15 cellular contexts compared by ENCODE assay signal in the genomic region with DNA sequence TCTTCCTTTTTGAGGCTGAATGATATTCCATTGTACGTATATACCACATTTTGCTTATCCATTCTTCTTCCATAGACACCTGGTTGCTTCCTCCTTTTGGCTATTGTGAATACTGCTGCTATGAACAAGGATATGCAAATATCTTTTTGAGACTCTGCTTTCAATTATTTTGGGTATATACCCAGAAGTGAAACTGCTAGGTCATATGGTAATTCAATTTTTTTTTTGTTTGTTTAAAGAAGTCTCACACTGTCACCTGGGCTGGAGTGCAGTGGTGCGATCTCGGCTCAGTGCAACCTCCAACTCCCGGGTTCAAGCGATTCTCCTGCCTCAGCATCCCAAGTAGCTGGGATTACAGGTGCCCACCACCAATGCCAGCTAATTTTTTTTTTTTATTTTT.
DNase-seq lines count a peak whose midpoint lies in the region; ATAC-seq and TF ChIP-seq lines count a peak whose summit lies in the region.
"Had no signal": no experiment of that assay in that cellular context is flagged by ENCODE, and none has a peak within 500 bp of the region (broad histone marks: within the 10 kb centered on the region; RNA-seq: fewer than 3 reads in every experiment).

No MANE protein-coding gene starts in this region.

- TF ChIP-seq POLR2A in spleen (IDR thresholded peaks at IDR 0.05), result no peak

- H3K36me3 ChIP-seq in spleen, result peaks cover 0 to 76% (median 22%) of the 10 kb centered on the region in 6 donors
- peaks cover 0 to 15% of the 10 kb centered on the region in 2 donors for H3K36me3 ChIP-seq in psoas muscle (ENCODE audit: insufficient read depth in 1 of 2, low read depth in 1 of 2)

- H3K4me3 Mint-ChIP-seq in HFFc6 (no peak overlapping the region), WTC11 (no peak overlapping the region)
- H3K4me3 Mint-ChIP-seq: naive thymus-derived CD8-positive, alpha-beta T cell had no signal

- H3K4me1 ChIP-seq in spleen (peaks cover 6 to 49% (median 17%) of the 10 kb centered on the region in 6 donors), psoas muscle (peaks cover 25% of the 10 kb centered on the region)

- no peak for DNase-seq in HFFc6
- DNase-seq in spleen, result no peak
- no peak for DNase-seq in WTC11 (ENCODE audit: low spot score)
- DNase-seq in A172 (ENCODE audit: low spot score), result no peak
- no peak for DNase-seq in psoas muscle
- DNase-seq in NCI-H146 treated with DMSO at 0.1 percent for 48 hours (lab: John Stamatoyannopoulos, UW; ENCODE audit: unreplicated experiment), result no peak
- DNase-seq: DMS153; naive thymus-derived CD8-positive, alpha-beta T cell; NCI-H187 treated with DMSO at 0.1 percent for 48 hours; stimulated activated CD4-positive, alpha-beta T cell treated with anti-CD3 and anti-CD28 coated beads, Interleukin-4, amount 100 ng/mL, for 24 hours; T-helper 1 cell had no signal

- H3K27ac Mint-ChIP-seq in HFFc6 (peak overlapping the region; percentile 38; the same call in 1 of the 2 replicates), WTC11 (no peak overlapping the region)

- 56 to 83% (median 77%) methylated on average over 5 of the region's 5 CpGs for WGBS in spleen, 5 donors
- WGBS in psoas muscle, 3 donors, result 95 to 100% (median 98%) methylated on average over 5 of the region's 5 CpGs

- no peaks in the 10 kb centered on the region for H3K27me3 ChIP-seq in spleen (replicated peaks in 1 of 7)
- H3K27me3 ChIP-seq in psoas muscle (ENCODE audit: insufficient read depth in 3 of 3, low read length in 2 of 3), result no peaks in the 10 kb centered on the region
- H3K27me3 ChIP-seq: hepatocyte had no signal

- H3K4me1 Mint-ChIP-seq in HFFc6 (ENCODE audit: low read depth), result peaks cover 99% of the 10 kb centered on the region
- H3K4me1 Mint-ChIP-seq in WTC11, result peaks cover 9% of the 10 kb centered on the region

- H3K4me3 ChIP-seq in spleen, result peak overlapping the region in 1 of 8 donors; percentile 1
- H3K4me3 ChIP-seq in psoas muscle, result no peak overlapping the region
- H3K4me3 ChIP-seq: hepatocyte had no signal

- intact Hi-C loops in spleen (cut with DNase I; ENCODE audit: low total_unique reads) (no loop called here), psoas muscle (cut with DNase I) (no loop called here)

- H3K27ac ChIP-seq in spleen (peak overlapping the region in 7 of 8 donors; percentile 44 to 71 (median 58)), psoas muscle (no peak overlapping the region)

- H3K27me3 Mint-ChIP-seq in HFFc6 (ENCODE audit: insufficient read depth), result no peaks in the 10 kb centered on the region; the same call in 1 of the 2 replicates
- no peaks in the 10 kb centered on the region for H3K27me3 Mint-ChIP-seq in WTC11 (ENCODE audit: low read depth)
- H3K27me3 Mint-ChIP-seq: naive thymus-derived CD8-positive, alpha-beta T cell had no signal

- ATAC-seq in GM19023 (IDR thresholded peaks at IDR 0.05; ENCODE audit: unreplicated experiment) (peak; percentile 99), HG03439 (IDR thresholded peaks at IDR 0.05; ENCODE audit: unreplicated experiment) (peak; percentile 99), WTC11 (no peak), psoas muscle (no peak)
- ATAC-seq: HCT116; naive thymus-derived CD8-positive, alpha-beta T cell had no signal

- H3K9me3 Mint-ChIP-seq in HFFc6 (no peaks in the 10 kb centered on the region), WTC11 (no peaks in the 10 kb centered on the region)
- H3K9me3 Mint-ChIP-seq: naive thymus-derived CD8-positive, alpha-beta T cell had no signal

- CTCF ChIA-PET in WTC11 (lab: Charles Lee), result no interaction called here

- TF ChIP-seq CTCF in HFFc6 (IDR thresholded peaks at IDR 0.05), result no peak
- TF ChIP-seq CTCF in spleen (IDR thresholded peaks at IDR 0.05 in 8 of 11, conservative IDR thresholded peaks at IDR 0.05 in 3 of 11), result no peak
- TF ChIP-seq CTCF in WTC11 (IDR thresholded peaks at IDR 0.05), result no peak
- no peak for TF ChIP-seq CTCF in psoas muscle (IDR thresholded peaks at IDR 0.05)

- H3K9me3 ChIP-seq in spleen (no peaks in the 10 kb centered on the region), psoas muscle (no peaks in the 10 kb centered on the region)

- H3K36me3 Mint-ChIP-seq in HFFc6 (ENCODE audit: low read depth), result peaks cover 75% of the 10 kb centered on the region
- peaks cover 19% of the 10 kb centered on the region for H3K36me3 Mint-ChIP-seq in WTC11

- POLR2A ChIA-PET in WTC11 (lab: Charles Lee), result no interaction called here

TF ChIP-seq in WTC11, 78 proteins besides CTCF, POLR2A, EP300 and RAD21:
- TF ChIP-seq, protein P1, sequence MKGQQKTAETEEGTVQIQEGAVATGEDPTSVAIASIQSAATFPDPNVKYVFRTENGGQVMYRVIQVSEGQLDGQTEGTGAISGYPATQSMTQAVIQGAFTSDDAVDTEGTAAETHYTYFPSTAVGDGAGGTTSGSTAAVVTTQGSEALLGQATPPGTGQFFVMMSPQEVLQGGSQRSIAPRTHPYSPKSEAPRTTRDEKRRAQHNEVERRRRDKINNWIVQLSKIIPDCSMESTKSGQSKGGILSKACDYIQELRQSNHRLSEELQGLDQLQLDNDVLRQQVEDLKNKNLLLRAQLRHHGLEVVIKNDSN (CRISPR knock-in tag; IDR thresholded peaks at IDR 0.05), result no peak
TF ChIP-seq in WTC11: peak in this region for 0.

Comparison
In these comparisons a context has a peak if more than half of its experiments do, and no peak if none do; other contexts are left out.
1. ATAC-seq: peak in GM19023 (single experiment) and HG03439 (single experiment); none in WTC11 (single experiment) and psoas muscle (0 of 4).